32 cellular contexts compared by ENCODE assay signal in the genomic region with DNA sequence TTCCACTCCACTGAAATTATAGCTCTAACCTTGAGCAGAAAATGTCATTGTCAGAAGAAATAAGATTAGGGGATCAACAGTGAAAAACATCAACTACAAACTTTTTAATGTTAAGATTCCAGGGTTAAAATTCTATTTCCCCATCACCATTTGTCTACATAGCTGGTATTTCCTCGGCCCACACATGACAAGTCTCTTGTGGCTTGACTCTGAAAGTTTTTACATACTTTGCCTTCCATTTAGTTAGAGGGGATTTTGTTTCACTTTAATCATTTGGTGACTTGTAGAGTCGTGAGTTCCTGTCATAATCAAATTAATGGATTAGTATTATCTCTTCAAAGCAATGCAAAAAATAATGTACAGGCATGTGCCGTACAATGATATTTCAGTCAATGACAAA.
"Had no signal": no experiment of that assay in that cellular context is flagged by ENCODE, and none has a peak within 500 bp of the region (broad histone marks: within the 10 kb centered on the region; RNA-seq: fewer than 3 reads in every experiment).

No MANE protein-coding gene starts in this region.

- H3K4me1 ChIP-seq: lower lobe of right lung, sigmoid colon, tibial artery, upper lobe of right lung had no signal

- H3K4me3 ChIP-seq: body of pancreas, cardiac muscle cell, esophagus squamous epithelium, left lung, lower lobe of right lung, mucosa of descending colon, sigmoid colon, suprapubic skin, tibial artery, upper lobe of right lung had no signal

- H3K36me3 ChIP-seq: cardiac muscle cell, esophagus squamous epithelium, left lung, lower lobe of right lung, sigmoid colon, suprapubic skin, tibial artery, upper lobe of right lung had no signal

- H3K27me3 Mint-ChIP-seq: activated CD4-positive, alpha-beta memory T cell treated with anti-CD3 and anti-CD28 coated beads for 36 hours; activated CD4-positive, alpha-beta T cell treated with anti-CD3 and anti-CD28 coated beads, Interleukin-2, amount 10 ng/mL, durations not matched to agents 24 days and 14 days; activated naive CD4-positive, alpha-beta T cell treated with anti-CD3 and anti-CD28 coated beads, Interleukin-2, amount 10 ng/mL, durations not matched to agents 7 days and 5 days; activated naive CD8-positive, alpha-beta T cell treated with anti-CD3 and anti-CD28 coated beads, Interleukin-2, amount 10 ng/mL, durations not matched to agents 7 days and 5 days; activated T-cell treated with anti-CD3 and anti-CD28 coated beads, Interleukin-2, amount 50 U/mL, for 24 hours; dendritic cell treated with granulocyte-macrophage colony-stimulating factor and Interleukin-4, amounts not matched to agents 40 ng/mL and 50 ng/mL, for 4 days; progenitor cell of endocrine pancreas; stimulated activated naive B cell treated with anti-CD40 and anti-IgM and Interleukin-4, amounts not matched to agents 10 μg/mL and 1 μg/mL and 100 μg/mL, for 72 hours; T-helper 17 cell had no signal

- H3K4me3 Mint-ChIP-seq: activated CD4-positive, alpha-beta memory T cell treated with anti-CD3 and anti-CD28 coated beads for 36 hours; activated CD4-positive, alpha-beta T cell treated with anti-CD3 and anti-CD28 coated beads, Interleukin-2, amount 10 ng/mL, durations not matched to agents 24 days and 14 days; activated naive CD4-positive, alpha-beta T cell treated with anti-CD3 and anti-CD28 coated beads, Interleukin-2, amount 10 ng/mL, durations not matched to agents 7 days and 5 days; activated naive CD8-positive, alpha-beta T cell treated with anti-CD3 and anti-CD28 coated beads, Interleukin-2, amount 10 ng/mL, durations not matched to agents 7 days and 5 days; activated T-cell treated with anti-CD3 and anti-CD28 coated beads, Interleukin-2, amount 50 U/mL, for 24 hours; dendritic cell treated with granulocyte-macrophage colony-stimulating factor and Interleukin-4, amounts not matched to agents 40 ng/mL and 50 ng/mL, for 4 days; nephron; stimulated activated naive B cell treated with anti-CD40 and anti-IgM and Interleukin-4, amounts not matched to agents 10 μg/mL and 1 μg/mL and 100 μg/mL, for 72 hours; T-helper 17 cell had no signal

- H3K27ac ChIP-seq: body of pancreas, cardiac muscle cell, epithelial cell of prostate, esophagus squamous epithelium, left lung, lower lobe of right lung, sigmoid colon, suprapubic skin, tibial artery, upper lobe of right lung had no signal

- H3K36me3 Mint-ChIP-seq: activated CD4-positive, alpha-beta memory T cell treated with anti-CD3 and anti-CD28 coated beads for 36 hours; activated naive CD4-positive, alpha-beta T cell treated with anti-CD3 and anti-CD28 coated beads, Interleukin-2, amount 10 ng/mL, durations not matched to agents 7 days and 5 days; activated naive CD8-positive, alpha-beta T cell treated with anti-CD3 and anti-CD28 coated beads, Interleukin-2, amount 10 ng/mL, durations not matched to agents 7 days and 5 days had no signal

- H3K27ac Mint-ChIP-seq: activated CD4-positive, alpha-beta memory T cell treated with anti-CD3 and anti-CD28 coated beads for 36 hours; activated CD4-positive, alpha-beta T cell treated with anti-CD3 and anti-CD28 coated beads, Interleukin-2, amount 10 ng/mL, durations not matched to agents 24 days and 14 days; activated naive CD4-positive, alpha-beta T cell treated with anti-CD3 and anti-CD28 coated beads, Interleukin-2, amount 10 ng/mL, durations not matched to agents 7 days and 5 days; activated naive CD8-positive, alpha-beta T cell treated with anti-CD3 and anti-CD28 coated beads, Interleukin-2, amount 10 ng/mL, durations not matched to agents 7 days and 5 days; activated T-cell treated with anti-CD3 and anti-CD28 coated beads, Interleukin-2, amount 50 U/mL, for 24 hours; dendritic cell treated with granulocyte-macrophage colony-stimulating factor and Interleukin-4, amounts not matched to agents 40 ng/mL and 50 ng/mL, for 4 days; nephron; progenitor cell of endocrine pancreas; stimulated activated naive B cell treated with anti-CD40 and anti-IgM and Interleukin-4, amounts not matched to agents 10 μg/mL and 1 μg/mL and 100 μg/mL, for 72 hours; T-helper 17 cell had no signal

- H3K9me3 ChIP-seq: body of pancreas, esophagus squamous epithelium, lower lobe of right lung, mucosa of descending colon, suprapubic skin, tibial artery, upper lobe of right lung had no signal

- ATAC-seq: body of pancreas; left lung; lower lobe of right lung; mucosa of descending colon; stimulated activated naive B cell treated with anti-CD40 and anti-IgM and Interleukin-4, amounts not matched to agents 10 μg/mL and 1 μg/mL and 100 μg/mL, for 72 hours; T-helper 17 cell; upper lobe of right lung had no signal

- FAIRE-seq: endometrium, frontal cortex, islet of Langerhans had no signal

- H3K9me3 Mint-ChIP-seq: activated naive CD4-positive, alpha-beta T cell treated with anti-CD3 and anti-CD28 coated beads, Interleukin-2, amount 10 ng/mL, durations not matched to agents 7 days and 5 days; activated naive CD8-positive, alpha-beta T cell treated with anti-CD3 and anti-CD28 coated beads, Interleukin-2, amount 10 ng/mL, durations not matched to agents 7 days and 5 days had no signal

- DNase-seq: activated CD4-positive, alpha-beta memory T cell treated with anti-CD3 and anti-CD28 coated beads for 36 hours; activated CD4-positive, alpha-beta T cell treated with anti-CD3 and anti-CD28 coated beads, Interleukin-2, amount 10 ng/mL, durations not matched to agents 24 days and 14 days; activated CD4-positive, CD25-positive, alpha-beta regulatory T cell treated with anti-CD3 and anti-CD28 coated beads, Interleukin-2, amount 50 U/mL, for 72 hours; activated CD8-positive, alpha-beta memory T cell treated with anti-CD3 and anti-CD28 coated beads, Interleukin-2, amount 50 U/mL, for 48 hours; activated gamma-delta T cell; activated naive CD4-positive, alpha-beta T cell treated with anti-CD3 and anti-CD28 coated beads, Interleukin-2, amount 10 ng/mL, durations not matched to agents 7 days and 5 days; activated naive CD8-positive, alpha-beta T cell treated with anti-CD3 and anti-CD28 coated beads, Interleukin-2, amount 10 ng/mL, durations not matched to agents 7 days and 5 days; activated T-cell treated with anti-CD3 and anti-CD28 coated beads, Interleukin-2, amount 50 U/mL, for 24 hours; body of pancreas; cerebellar nuclear complex; esophagus squamous epithelium; left lung; lower lobe of right lung; mesendoderm; mucosa of descending colon; sigmoid colon; stimulated activated CD4-positive, alpha-beta T cell treated with anti-CD3 and anti-CD28 coated beads, Interleukin-15, amount 100 ng/mL, for 24 hours; stimulated activated CD4-positive, alpha-beta T cell treated with anti-CD3 and anti-CD28 coated beads, Interleukin-2, amount 100 ng/mL, for 24 hours; stimulated activated naive B cell treated with anti-CD40 and anti-IgM and Interleukin-4, amounts not matched to agents 10 μg/mL and 1 μg/mL and 100 μg/mL, for 72 hours; T-helper 17 cell; T1000; tibial artery; upper lobe of right lung had no signal

- H3K27me3 ChIP-seq: body of pancreas, cardiac muscle cell, esophagus squamous epithelium, left lung, sigmoid colon, suprapubic skin, tibial artery, upper lobe of right lung had no signal

- H3K4me1 Mint-ChIP-seq: activated CD4-positive, alpha-beta T cell treated with anti-CD3 and anti-CD28 coated beads, Interleukin-2, amount 10 ng/mL, durations not matched to agents 24 days and 14 days; activated naive CD4-positive, alpha-beta T cell treated with anti-CD3 and anti-CD28 coated beads, Interleukin-2, amount 10 ng/mL, durations not matched to agents 7 days and 5 days; nephron; stimulated activated naive B cell treated with anti-CD40 and anti-IgM and Interleukin-4, amounts not matched to agents 10 μg/mL and 1 μg/mL and 100 μg/mL, for 72 hours had no signal
